In the genomic region with DNA sequence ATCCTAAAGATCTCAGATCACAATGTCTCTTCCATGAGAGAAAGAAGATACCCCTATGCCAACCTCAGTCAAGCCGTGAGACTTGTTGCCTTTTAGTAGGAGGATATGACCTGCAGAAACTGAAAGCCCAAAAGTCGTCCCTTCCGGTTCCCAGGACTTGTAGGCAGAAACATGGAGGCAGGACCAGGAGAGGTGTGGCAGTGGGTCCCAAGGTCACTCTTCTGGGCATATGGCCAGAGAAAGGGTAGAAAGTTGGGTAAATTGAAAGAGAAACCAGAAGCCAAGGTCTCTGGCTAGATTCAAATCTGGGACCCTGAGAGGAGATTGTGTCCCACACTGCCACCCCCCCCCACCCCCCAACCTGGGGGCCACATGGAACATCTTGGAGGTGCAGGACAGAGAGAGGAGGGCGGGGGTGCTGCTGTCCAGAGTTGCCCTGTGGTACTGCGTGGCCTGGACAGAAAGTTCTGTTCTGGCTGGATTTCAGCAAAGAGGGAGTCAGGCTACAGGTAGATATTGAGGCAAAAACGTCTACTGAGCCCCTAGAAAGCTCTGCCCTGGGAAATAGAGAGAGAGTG, we compare ENCODE assay signal across 20 cellular contexts. TPM values are rescaled to one million over a fixed set of nuclear protein-coding genes. Genes with fewer than 3 reads are reported as not detected.
"Had no signal": no experiment of that assay in that cellular context is flagged by ENCODE, and none has a peak within 500 bp of the region (broad histone marks: within the 10 kb centered on the region; RNA-seq: fewer than 3 reads in every experiment).

No MANE protein-coding gene starts in this region.

- H3K27me3 ChIP-seq: cardiac muscle cell had no signal

- H3K4me1 ChIP-seq: left ventricle myocardium inferior had no signal

- FAIRE-seq: astrocyte, keratinocyte, urothelium cell line had no signal

- H3K27me3 Mint-ChIP-seq: activated CD8-positive, alpha-beta memory T cell treated with anti-CD3 and anti-CD28 coated beads, Interleukin-2, amount 10 ng/mL, durations not matched to agents 7 days and 5 days; activated naive CD4-positive, alpha-beta T cell treated with anti-CD3 and anti-CD28 coated beads, Interleukin-2, amount 10 ng/mL, durations not matched to agents 7 days and 5 days; memory B cell; progenitor cell of endocrine pancreas; stimulated activated naive CD8-positive, alpha-beta T cell treated with anti-CD3 and anti-CD28 coated beads, Interleukin-15, amount 100 ng/mL, for 72 hours had no signal

- DNase-seq: activated CD4-positive, alpha-beta T cell treated with anti-CD3 and anti-CD28 coated beads, Interleukin-2, amount 50 U/mL, for 48 hours; activated CD4-positive, CD25-positive, alpha-beta regulatory T cell treated with anti-CD3 and anti-CD28 coated beads, Interleukin-2, amount 50 U/mL, for 72 hours; activated CD8-positive, alpha-beta memory T cell treated with anti-CD3 and anti-CD28 coated beads, Interleukin-2, amount 10 ng/mL, durations not matched to agents 7 days and 5 days; activated naive CD4-positive, alpha-beta T cell treated with anti-CD3 and anti-CD28 coated beads, Interleukin-2, amount 10 ng/mL, durations not matched to agents 7 days and 5 days; activated T-cell treated with anti-CD3 and anti-CD28 coated beads, Interleukin-2, amount 50 U/mL, for 1 hour; hippocampal formation; left ventricle myocardium inferior; nucleus accumbens; right cardiac atrium; stimulated activated naive CD8-positive, alpha-beta T cell treated with anti-CD3 and anti-CD28 coated beads, Interleukin-15, amount 100 ng/mL, for 72 hours; T-helper 1 cell; T1000 had no signal

- ATAC-seq: activated CD8-positive, alpha-beta memory T cell treated with anti-CD3 and anti-CD28 coated beads, Interleukin-2, amount 10 ng/mL, durations not matched to agents 7 days and 5 days; esophagus mucosa; stimulated activated naive CD8-positive, alpha-beta T cell treated with anti-CD3 and anti-CD28 coated beads, Interleukin-15, amount 100 ng/mL, for 72 hours had no signal

- H3K27ac ChIP-seq: cardiac muscle cell, left ventricle myocardium inferior had no signal

- H3K36me3 Mint-ChIP-seq: activated CD8-positive, alpha-beta memory T cell treated with anti-CD3 and anti-CD28 coated beads, Interleukin-2, amount 10 ng/mL, durations not matched to agents 7 days and 5 days; activated naive CD4-positive, alpha-beta T cell treated with anti-CD3 and anti-CD28 coated beads, Interleukin-2, amount 10 ng/mL, durations not matched to agents 7 days and 5 days; memory B cell had no signal

- H3K4me3 ChIP-seq: cardiac muscle cell, left ventricle myocardium inferior had no signal

- H3K9me3 Mint-ChIP-seq: activated naive CD4-positive, alpha-beta T cell treated with anti-CD3 and anti-CD28 coated beads, Interleukin-2, amount 10 ng/mL, durations not matched to agents 7 days and 5 days; memory B cell; stimulated activated naive CD8-positive, alpha-beta T cell treated with anti-CD3 and anti-CD28 coated beads, Interleukin-15, amount 100 ng/mL, for 72 hours had no signal

- H3K4me3 Mint-ChIP-seq: activated CD8-positive, alpha-beta memory T cell treated with anti-CD3 and anti-CD28 coated beads, Interleukin-2, amount 10 ng/mL, durations not matched to agents 7 days and 5 days; activated naive CD4-positive, alpha-beta T cell treated with anti-CD3 and anti-CD28 coated beads, Interleukin-2, amount 10 ng/mL, durations not matched to agents 7 days and 5 days; memory B cell; nephron; stimulated activated naive CD8-positive, alpha-beta T cell treated with anti-CD3 and anti-CD28 coated beads, Interleukin-15, amount 100 ng/mL, for 72 hours had no signal

- H3K4me1 Mint-ChIP-seq: memory B cell, nephron had no signal

- H3K9me3 ChIP-seq: left ventricle myocardium inferior had no signal

- H3K27ac Mint-ChIP-seq: activated CD8-positive, alpha-beta memory T cell treated with anti-CD3 and anti-CD28 coated beads, Interleukin-2, amount 10 ng/mL, durations not matched to agents 7 days and 5 days; activated naive CD4-positive, alpha-beta T cell treated with anti-CD3 and anti-CD28 coated beads, Interleukin-2, amount 10 ng/mL, durations not matched to agents 7 days and 5 days; memory B cell; nephron; progenitor cell of endocrine pancreas; stimulated activated naive CD8-positive, alpha-beta T cell treated with anti-CD3 and anti-CD28 coated beads, Interleukin-15, amount 100 ng/mL, for 72 hours had no signal

- H3K36me3 ChIP-seq: cardiac muscle cell, left ventricle myocardium inferior had no signal

RNA-seq across cellular contexts. Expression of a gene that starts 57.7 kb away (rescaled TPM):
- total RNA-seq: activated CD8-positive, alpha-beta memory T cell treated with anti-CD3 and anti-CD28 coated beads, Interleukin-2, amount 10 ng/mL, durations not matched to agents 7 days and 5 days; astrocyte; esophagus mucosa; left ventricle myocardium inferior; progenitor cell of endocrine pancreas; right cardiac atrium had no signal
- polyA plus RNA-seq: keratinocyte, right cardiac atrium had no signal
